ENCODE assay signal across 8 cellular contexts in genomic region chr14:20412422-20412821, GRCh38. TPM values are rescaled to one million over a fixed set of nuclear protein-coding genes. Genes with fewer than 3 reads are reported as not detected.
DNase-seq lines count a peak whose midpoint lies in the region; ATAC-seq and TF ChIP-seq lines count a peak whose summit lies in the region.

No MANE protein-coding gene starts in this region.

- H3K4me3 ChIP-seq in fibroblast of lung (replicated peaks in 1 of 4; ENCODE audit: control extremely low read depth in 1 of 4, insufficient read depth in 1 of 4, low read depth in 3 of 4, low read length in 4 of 4) (peak overlapping the region; percentile 52 to 92 (median 74)), parathyroid adenoma (ENCODE audit: low read depth, low read length) (peak overlapping the region; percentile 94)

- H4K20me1 ChIP-seq in fibroblast of lung (ENCODE audit: control insufficient read depth, extremely low read depth, insufficient read depth, low read length): no peaks in the 10 kb centered on the region

- H3K36me3 ChIP-seq in fibroblast of lung (ENCODE audit: control insufficient read depth, insufficient read depth, low read length) (peaks cover 5% of the 10 kb centered on the region), parathyroid adenoma (ENCODE audit: control insufficient read depth, insufficient read depth, low read length) (no peaks in the 10 kb centered on the region)

- H3K79me2 ChIP-seq in fibroblast of lung (ENCODE audit: control insufficient read depth, insufficient read depth, low read length): peaks cover 8% of the 10 kb centered on the region
- no peaks in the 10 kb centered on the region for H3K79me2 ChIP-seq in parathyroid adenoma

- CTCF ChIA-PET in RWPE1 (lab: Yijun Ruan, JAX): interaction anchor here (0.6 kb wide), 1 partner anchor 9 kb away, joined by 7 read pairs; no protein-coding TSS in a partner anchor

- H3K27ac ChIP-seq in RWPE1 (peak overlapping the region; percentile 96), fibroblast of lung (ENCODE audit: insufficient read depth, low read length) (peak overlapping the region; percentile 80), parathyroid adenoma (peak overlapping the region; percentile 98)

- H3K27me3 ChIP-seq in fibroblast of lung (ENCODE audit: control insufficient read depth, insufficient read depth, low read length): no peaks in the 10 kb centered on the region
- no peaks in the 10 kb centered on the region for H3K27me3 ChIP-seq in parathyroid adenoma (ENCODE audit: control insufficient read depth, insufficient read depth, low read length)

- ATAC-seq in GM18517 (IDR thresholded peaks at IDR 0.05; ENCODE audit: unreplicated experiment): peak; percentile 78
- peak; percentile 54 for ATAC-seq in HG02571 (IDR thresholded peaks at IDR 0.05; ENCODE audit: unreplicated experiment)

- POLR2A ChIA-PET in RWPE1 (lab: Yijun Ruan, JAX; ENCODE audit: low non-redundant PET): interaction anchor here (1.3 to 1.8 kb wide), 3 partner anchors 11 to 49 kb away, joined by 3 to 9 read pairs (median 6); partner anchors contain the start of genes APEX1, OSGEP and PIP4P1

- no peaks in the 10 kb centered on the region for H3K4me1 ChIP-seq in fibroblast of lung (ENCODE audit: control insufficient read depth, extremely low read depth, insufficient read depth, low read length)
- peaks cover 7% of the 10 kb centered on the region for H3K4me1 ChIP-seq in parathyroid adenoma

- H3K9me3 ChIP-seq in fibroblast of lung (ENCODE audit: control insufficient read depth, insufficient read depth, low read depth, low read length) (no peaks in the 10 kb centered on the region), parathyroid adenoma (ENCODE audit: control insufficient read depth, low read length) (no peaks in the 10 kb centered on the region)

- H3K9ac ChIP-seq in fibroblast of lung (ENCODE audit: insufficient read depth, low read length): peak overlapping the region; percentile 80
- no peak overlapping the region for H3K9ac ChIP-seq in parathyroid adenoma

- DNase-seq in RWPE1 (ENCODE audit: low spot score): no peak
- peak in 1 of 2 donors; percentile 14 for DNase-seq in fibroblast of lung (ENCODE audit: low read depth in 2 of 2)
- DNase-seq in RPMI8226: no peak
- DNase-seq in T-helper 9 cell: no peak
- DNase-seq in stimulated activated CD4-positive, alpha-beta T cell treated with anti-CD3 and anti-CD28 coated beads, Interleukin-4, amount 100 ng/mL, for 24 hours: no peak

- H2AFZ ChIP-seq in fibroblast of lung (ENCODE audit: low read length) (peak overlapping the region; percentile 66), parathyroid adenoma (peak overlapping the region; percentile 95)

- peak overlapping the region; percentile 94 for H3K4me2 ChIP-seq in fibroblast of lung (ENCODE audit: extremely low read depth, insufficient read depth, low read length)
- peak overlapping the region; percentile 84 for H3K4me2 ChIP-seq in parathyroid adenoma (ENCODE audit: low read length)

- no peak for TF ChIP-seq CTCF in RWPE1 (conservative IDR thresholded peaks at IDR 0.05; ENCODE audit: low read depth)
- no peak for TF ChIP-seq CTCF in fibroblast of lung (conservative IDR thresholded peaks at IDR 0.05 in 1 of 2, IDR thresholded peaks at IDR 0.05 in 1 of 2; ENCODE audit: low read depth in 1 of 2, low read length in 2 of 2)
- TF ChIP-seq CTCF in parathyroid adenoma (IDR thresholded peaks at IDR 0.05): no peak

RNA-seq across cellular contexts. Expression of gene TEP1, which starts 0.9 kb away (rescaled TPM):
- total RNA-seq in fibroblast of lung: 15.2 and 21.6 TPM in 2 replicates
- 7.4 and 10.5 TPM in 2 replicates for polyA plus RNA-seq in fibroblast of lung
- polyA plus RNA-seq in fibroblast of lung (2012): 7.1 and 10.7 TPM in 2 replicates
- 22.9 and 41.3 TPM in 2 replicates for polyA minus RNA-seq in fibroblast of lung (ENCODE audit: low replicate concordance)

RNA-seq across cellular contexts. Expression of gene KLHL33, which starts 23.5 kb away (rescaled TPM):
- total RNA-seq in fibroblast of lung: 0.26 and 1.5 TPM in 2 replicates
- 0.09 and 0.17 TPM in 2 replicates for polyA plus RNA-seq in fibroblast of lung
- 0.13 and 0.17 TPM in 2 replicates for polyA plus RNA-seq in fibroblast of lung (2012)
- polyA minus RNA-seq in fibroblast of lung (ENCODE audit: low replicate concordance): not detected in 2 replicates

RNA-seq across cellular contexts. Expression of gene OSGEP, which starts 42.2 kb away (rescaled TPM):
- 29.5 and 34.0 TPM in 2 replicates for total RNA-seq in fibroblast of lung
- 18.1 and 26.2 TPM in 2 replicates for polyA plus RNA-seq in fibroblast of lung
- polyA plus RNA-seq in fibroblast of lung (2012): 13.1 and 20.6 TPM in 2 replicates
- polyA minus RNA-seq in fibroblast of lung (ENCODE audit: low replicate concordance): 18.8 and 66.0 TPM in 2 replicates

RNA-seq across cellular contexts. Expression of gene APEX1, which starts 42.6 kb away (rescaled TPM):
- total RNA-seq in fibroblast of lung: 66.6 and 86.5 TPM in 2 replicates
- 187 and 278 TPM in 2 replicates for polyA plus RNA-seq in fibroblast of lung
- 144 and 207 TPM in 2 replicates for polyA plus RNA-seq in fibroblast of lung (2012)
- polyA minus RNA-seq in fibroblast of lung (ENCODE audit: low replicate concordance): 298 and 504 TPM in 2 replicates

RNA-seq across cellular contexts. Expression of gene PIP4P1, which starts 48.8 kb away (rescaled TPM):
- total RNA-seq in fibroblast of lung: 24.7 and 30.9 TPM in 2 replicates
- 34.9 and 39.5 TPM in 2 replicates for polyA plus RNA-seq in fibroblast of lung
- 26.1 and 30.6 TPM in 2 replicates for polyA plus RNA-seq in fibroblast of lung (2012)
- polyA minus RNA-seq in fibroblast of lung (ENCODE audit: low replicate concordance): 87.9 and 134 TPM in 2 replicates
